2 cellular contexts compared by ENCODE assay signal in genomic region chr17:37219876-37220608, GRCh38.
TF ChIP-seq lines count a peak whose summit lies in the region.

No MANE protein-coding gene starts in this region.

TF ChIP-seq in SK-N-SH, 30 proteins besides CTCF, POLR2A, EP300 and RAD21:
- no peak for TF ChIP-seq MEF2A (IDR thresholded peaks at IDR 0.05; ENCODE audit: borderline replicate concordance, low read depth)
- TF ChIP-seq REST (IDR thresholded peaks at IDR 0.05; ENCODE audit: low read depth, low read length), result no peak
- TF ChIP-seq SIN3A (IDR thresholded peaks at IDR 0.05; ENCODE audit: borderline replicate concordance, low read depth, low read length), result no peak
- no peak for TF ChIP-seq FOXJ3 (CRISPR knock-in tag; IDR thresholded peaks at IDR 0.05)
- TF ChIP-seq FOXM1 (IDR thresholded peaks at IDR 0.05; ENCODE audit: low read depth), result no peak
- no peak for TF ChIP-seq TAF1 (IDR thresholded peaks at IDR 0.05; ENCODE audit: borderline replicate concordance, low read depth, low read length)
- TF ChIP-seq PBX3 (IDR thresholded peaks at IDR 0.05), result no peak
- no peak for TF ChIP-seq MAX (IDR thresholded peaks at IDR 0.05; ENCODE audit: low read depth)
- TF ChIP-seq JUND (IDR thresholded peaks at IDR 0.05), result no peak

TF ChIP-seq in endothelial cell of umbilical vein, 7 proteins besides CTCF, POLR2A, EP300 and RAD21:
- TF ChIP-seq MAX (IDR thresholded peaks at IDR 0.05; ENCODE audit: insufficient read depth, insufficient read length), result no peak
- TF ChIP-seq POLR2AphosphoS5 (IDR thresholded peaks at IDR 0.05; ENCODE audit: insufficient read depth, low read depth, low read length), result no peak
- no peak for TF ChIP-seq EZH2 (IDR thresholded peaks at IDR 0.05; ENCODE audit: borderline replicate concordance, low read depth, low read length, severe bottlenecking)
- TF ChIP-seq JUN (IDR thresholded peaks at IDR 0.05; ENCODE audit: borderline replicate concordance, insufficient read depth, insufficient read length, low read depth), result no peak
- no peak for TF ChIP-seq GATA2 (IDR thresholded peaks at IDR 0.05; ENCODE audit: insufficient read depth, insufficient read length, low read depth, low read length)
- TF ChIP-seq MYC (IDR thresholded peaks at IDR 0.05; ENCODE audit: low read depth, low read length), result no peak
- no peak for TF ChIP-seq FOS (IDR thresholded peaks at IDR 0.05; ENCODE audit: borderline replicate concordance, insufficient read depth, low read length)
